In the genomic region with DNA sequence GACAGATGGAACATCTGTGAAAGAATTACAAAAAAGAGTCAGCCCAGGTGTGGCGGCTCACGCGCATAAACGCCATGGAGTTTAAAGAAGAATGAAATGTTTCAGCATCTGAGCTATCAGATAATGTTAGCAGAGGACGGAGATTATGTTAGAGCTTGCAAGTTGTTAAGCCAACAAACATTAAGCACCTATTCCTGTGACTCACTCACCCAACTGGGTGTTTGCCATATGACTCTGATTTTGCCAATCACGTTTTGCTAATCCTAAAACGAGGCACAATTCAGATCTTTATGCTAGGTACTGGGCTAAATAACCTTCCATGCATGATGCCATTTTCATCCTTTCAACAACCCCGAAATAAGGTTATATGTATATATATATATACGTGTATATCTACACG, we compare ENCODE assay signal across 20 cellular contexts. TPM values are rescaled to one million over a fixed set of nuclear protein-coding genes. Genes with fewer than 3 reads are reported as not detected.
DNase-seq lines count a peak whose midpoint lies in the region; TF ChIP-seq lines count a peak whose summit lies in the region.
"Had no signal": no experiment of that assay in that cellular context is flagged by ENCODE, and none has a peak within 500 bp of the region (broad histone marks: within the 10 kb centered on the region; RNA-seq: fewer than 3 reads in every experiment).

No MANE protein-coding gene starts in this region.

- peak overlapping the region; percentile 9 for H3K27ac ChIP-seq in VCaP
- H3K27ac ChIP-seq: gastroesophageal sphincter, ovary, upper lobe of right lung had no signal

- no peaks in the 10 kb centered on the region for H3K36me3 Mint-ChIP-seq in type B pancreatic cell
- H3K36me3 Mint-ChIP-seq: activated naive CD8-positive, alpha-beta T cell; stimulated activated naive B cell treated with anti-CD40 and anti-IgM and Interleukin-4, amounts not matched to agents 10 μg/mL and 1 μg/mL and 100 μg/mL, for 72 hours had no signal

- no peak overlapping the region for H3K4me3 ChIP-seq in fibroblast of the aortic adventitia (ENCODE audit: low read depth, low read length)
- H3K4me3 ChIP-seq: gastroesophageal sphincter, HAP-1, ovary, Peyer's patch, upper lobe of right lung had no signal

- peak overlapping the region; percentile 62 for H3K4me3 Mint-ChIP-seq in type B pancreatic cell
- H3K4me3 Mint-ChIP-seq: activated naive CD8-positive, alpha-beta T cell; activated T-cell treated with anti-CD3 and anti-CD28 coated beads, Interleukin-2, amount 50 U/mL, for 4 hours; CD4-positive, alpha-beta T cell; endodermal cell; stimulated activated naive B cell treated with anti-CD40 and anti-IgM and Interleukin-4, amounts not matched to agents 10 μg/mL and 1 μg/mL and 100 μg/mL, for 72 hours had no signal

- DNase-seq in NCI-H82 (lab: John Stamatoyannopoulos, UW) (peak; percentile 19), NCI-H82 treated with DMSO at 0.1 percent for 48 hours (lab: John Stamatoyannopoulos, UW; ENCODE audit: unreplicated experiment) (no peak), fibroblast of the aortic adventitia (ENCODE audit: low read depth) (peak; percentile 60), type B pancreatic cell (ENCODE audit: extremely low spot score, unreplicated experiment) (no peak), NCI-H510A treated with DMSO at 0.1 percent for 48 hours (lab: John Stamatoyannopoulos, UW) (no peak), CD1c-positive myeloid dendritic cell (ENCODE audit: extremely low spot score) (no peak), GM10266 (ENCODE audit: extremely low spot score) (no peak)
- DNase-seq: activated T-cell treated with anti-CD3 and anti-CD28 coated beads, Interleukin-2, amount 50 U/mL, for 4 hours; CD4-positive, alpha-beta T cell; endodermal cell; MM.1S; NCI-H187 treated with DMSO at 0.1 percent for 48 hours; ovary; stimulated activated naive B cell treated with anti-CD40 and anti-IgM and Interleukin-4, amounts not matched to agents 10 μg/mL and 1 μg/mL and 100 μg/mL, for 72 hours had no signal

- H3K9me3 Mint-ChIP-seq in type B pancreatic cell = no peaks in the 10 kb centered on the region
- H3K9me3 Mint-ChIP-seq: activated T-cell treated with anti-CD3 and anti-CD28 coated beads, Interleukin-2, amount 50 U/mL, for 4 hours; CD4-positive, alpha-beta T cell; endodermal cell; stimulated activated naive B cell treated with anti-CD40 and anti-IgM and Interleukin-4, amounts not matched to agents 10 μg/mL and 1 μg/mL and 100 μg/mL, for 72 hours had no signal

- TF ChIP-seq CTCF in VCaP (conservative IDR thresholded peaks at IDR 0.05) (no peak), fibroblast of the aortic adventitia (IDR thresholded peaks at IDR 0.05; ENCODE audit: insufficient read depth, low read length) (no peak), type B pancreatic cell (conservative IDR thresholded peaks at IDR 0.05) (no peak), GM10266 (IDR thresholded peaks at IDR 0.05; ENCODE audit: control insufficient read depth, insufficient read depth, low read depth, missing control alignments) (no peak)

- peaks cover 8% of the 10 kb centered on the region for H3K27me3 Mint-ChIP-seq in type B pancreatic cell

- H3K4me1 Mint-ChIP-seq in type B pancreatic cell (ENCODE audit: unreplicated experiment) = peaks cover 19% of the 10 kb centered on the region
- H3K4me1 Mint-ChIP-seq: endodermal cell; stimulated activated naive B cell treated with anti-CD40 and anti-IgM and Interleukin-4, amounts not matched to agents 10 μg/mL and 1 μg/mL and 100 μg/mL, for 72 hours had no signal

- peak overlapping the region; percentile 97 for H3K27ac Mint-ChIP-seq in type B pancreatic cell
- H3K27ac Mint-ChIP-seq: activated naive CD8-positive, alpha-beta T cell; CD4-positive, alpha-beta T cell; endodermal cell; stimulated activated naive B cell treated with anti-CD40 and anti-IgM and Interleukin-4, amounts not matched to agents 10 μg/mL and 1 μg/mL and 100 μg/mL, for 72 hours had no signal

RNA-seq across cellular contexts. Expression of gene CCNY, which starts 29.0 kb away (rescaled TPM):
- total RNA-seq in fibroblast of the aortic adventitia (ENCODE audit: low replicate concordance) (19.4 and 55.4 TPM in 2 replicates), type B pancreatic cell (ENCODE audit: low replicate concordance) (74.6 and 81.6 TPM in 2 replicates)

Comparison
In these comparisons a context has a peak if more than half of its experiments do, and no peak if none do; other contexts are left out.
1. DNase-seq: peak in NCI-H82 (single experiment) and fibroblast of the aortic adventitia (single experiment); none in NCI-H82 treated with DMSO at 0.1 percent for 48 hours (single experiment), type B pancreatic cell (single experiment), NCI-H510A treated with DMSO at 0.1 percent for 48 hours (single experiment), CD1c-positive myeloid dendritic cell (single experiment) and GM10266 (single experiment).